Comparison of ENCODE assay signal across 27 cellular contexts in the genomic region with DNA sequence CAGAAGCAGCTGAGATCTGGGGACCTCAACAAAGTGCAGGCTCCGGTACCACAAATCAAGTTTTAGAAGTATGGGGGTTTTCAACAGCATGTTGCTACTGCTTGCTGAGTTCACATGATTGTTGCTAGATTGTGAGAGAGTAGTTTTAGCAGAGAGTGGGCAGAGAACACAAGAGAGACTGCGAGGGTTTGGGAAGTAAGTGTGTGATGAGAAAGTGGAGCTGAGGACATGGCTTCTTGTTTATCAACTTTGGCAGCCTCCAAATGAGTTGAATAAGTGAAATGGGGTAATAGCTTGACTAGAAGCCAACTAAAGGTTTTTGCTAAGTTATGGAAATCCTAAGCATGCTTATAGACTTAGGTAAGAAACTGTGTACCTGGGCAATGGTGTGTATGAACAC.
"Had no signal": no experiment of that assay in that cellular context is flagged by ENCODE, and none has a peak within 500 bp of the region (broad histone marks: within the 10 kb centered on the region; RNA-seq: fewer than 3 reads in every experiment).

No MANE protein-coding gene starts in this region.

- ATAC-seq: left lobe of liver; mucosa of descending colon; naive thymus-derived CD4-positive, alpha-beta T cell; natural killer cell treated with Interleukin-12 subunit alpha and Interleukin-12 subunit beta and Interleukin-15 and Interleukin-18, amount 100 ng/mL, for 72 hours; pancreas; sciatic nerve; stimulated activated naive B cell treated with anti-CD40 and anti-IgM and Interleukin-4, amounts not matched to agents 10 μg/mL and 1 μg/mL and 100 μg/mL, for 72 hours; stimulated activated naive CD8-positive, alpha-beta T cell treated with anti-CD3 and anti-CD28 coated beads, Interleukin-15, Interleukin-2, amounts not matched to agents 100 U/mL and 50 U/mL, for 24 hours had no signal

- H3K27ac ChIP-seq: pancreas, prostate gland, skin epidermis, stomach, testis, thyroid gland, transverse colon, upper lobe of left lung, vagina had no signal

- FAIRE-seq: keratinocyte, pancreas had no signal

- H3K9me3 ChIP-seq: mucosa of descending colon, pancreas, prostate gland, stomach, testis, thyroid gland, transverse colon, upper lobe of left lung, vagina had no signal

- H3K4me3 Mint-ChIP-seq: memory B cell; naive thymus-derived CD4-positive, alpha-beta T cell; natural killer cell treated with Interleukin-12 subunit alpha and Interleukin-12 subunit beta and Interleukin-15 and Interleukin-18, amount 100 ng/mL, for 72 hours; stimulated activated naive B cell treated with anti-CD40 and anti-IgM and Interleukin-4, amounts not matched to agents 10 μg/mL and 1 μg/mL and 100 μg/mL, for 72 hours had no signal

- H3K4me1 ChIP-seq: pancreas, prostate gland, stomach, testis, thyroid gland, transverse colon, upper lobe of left lung, vagina had no signal

- H3K27me3 Mint-ChIP-seq: memory B cell; naive thymus-derived CD4-positive, alpha-beta T cell; natural killer cell treated with Interleukin-12 subunit alpha and Interleukin-12 subunit beta and Interleukin-15 and Interleukin-18, amount 100 ng/mL, for 72 hours; stimulated activated naive B cell treated with anti-CD40 and anti-IgM and Interleukin-4, amounts not matched to agents 10 μg/mL and 1 μg/mL and 100 μg/mL, for 72 hours had no signal

- H3K27ac Mint-ChIP-seq: memory B cell; naive thymus-derived CD4-positive, alpha-beta T cell; natural killer cell treated with Interleukin-12 subunit alpha and Interleukin-12 subunit beta and Interleukin-15 and Interleukin-18, amount 100 ng/mL, for 72 hours; stimulated activated naive B cell treated with anti-CD40 and anti-IgM and Interleukin-4, amounts not matched to agents 10 μg/mL and 1 μg/mL and 100 μg/mL, for 72 hours had no signal

- H3K4me3 ChIP-seq: mucosa of descending colon, pancreas, prostate gland, skin epidermis, stomach, testis, thyroid gland, transverse colon, upper lobe of left lung, vagina had no signal

- H3K27me3 ChIP-seq: pancreas, stomach, testis, thyroid gland, transverse colon, upper lobe of left lung, vagina had no signal

- DNase-seq: hippocampal formation; kidney glomerular epithelial cell; left cardiac atrium; midbrain; mucosa of descending colon; naive thymus-derived CD4-positive, alpha-beta T cell; pancreas; posterior cingulate gyrus; stimulated activated CD4-positive, alpha-beta T cell treated with anti-CD3 and anti-CD28 coated beads, Interleukin-12 subunit alpha, Interleukin-12 subunit beta, amount 100 ng/mL, for 4 hours; stimulated activated CD4-positive, alpha-beta T cell treated with anti-CD3 and anti-CD28 coated beads, Interleukin-15, amount 100 ng/mL, for 24 hours; stimulated activated CD4-positive, alpha-beta T cell treated with anti-CD3 and anti-CD28 coated beads, Interleukin-2, amount 100 ng/mL, for 24 hours; stimulated activated CD4-positive, alpha-beta T cell treated with anti-CD3 and anti-CD28 coated beads, Interleukin-4, amount 100 ng/mL, for 1 hour; stimulated activated naive B cell treated with anti-CD40 and anti-IgM and Interleukin-4, amounts not matched to agents 10 μg/mL and 1 μg/mL and 100 μg/mL, for 72 hours; stimulated activated naive CD8-positive, alpha-beta T cell treated with anti-CD3 and anti-CD28 coated beads, Interleukin-15, Interleukin-2, amounts not matched to agents 100 U/mL and 50 U/mL, for 24 hours; stomach; testis; thyroid gland; transverse colon; upper lobe of left lung had no signal

- H3K36me3 Mint-ChIP-seq: memory B cell; naive thymus-derived CD4-positive, alpha-beta T cell; natural killer cell treated with Interleukin-12 subunit alpha and Interleukin-12 subunit beta and Interleukin-15 and Interleukin-18, amount 100 ng/mL, for 72 hours; stimulated activated naive B cell treated with anti-CD40 and anti-IgM and Interleukin-4, amounts not matched to agents 10 μg/mL and 1 μg/mL and 100 μg/mL, for 72 hours had no signal

- H3K36me3 ChIP-seq: pancreas, prostate gland, stomach, thyroid gland, transverse colon, upper lobe of left lung, vagina had no signal

- H3K4me1 Mint-ChIP-seq: memory B cell; naive thymus-derived CD4-positive, alpha-beta T cell; stimulated activated naive B cell treated with anti-CD40 and anti-IgM and Interleukin-4, amounts not matched to agents 10 μg/mL and 1 μg/mL and 100 μg/mL, for 72 hours had no signal
